Comparison of ENCODE assay signal across 11 cellular contexts in genomic region chr15:40155270-40155910, GRCh38. TPM values are rescaled to one million over a fixed set of nuclear protein-coding genes. Genes with fewer than 3 reads are reported as not detected.
A peak's percentile ranks its signal among the peaks of the same experiment; 100 is the strongest.
DNase-seq lines count a peak whose midpoint lies in the region; ATAC-seq and TF ChIP-seq lines count a peak whose summit lies in the region.
"Had no signal": no experiment of that assay in that cellular context is flagged by ENCODE, and none has a peak within 500 bp of the region (broad histone marks: within the 10 kb centered on the region; RNA-seq: fewer than 3 reads in every experiment).

No MANE protein-coding gene starts in this region.

- no peaks in the 10 kb centered on the region for H3K9me3 Mint-ChIP-seq in activated CD8-positive, alpha-beta memory T cell treated with anti-CD3 and anti-CD28 coated beads, Interleukin-2, amount 10 ng/mL, durations not matched to agents 7 days and 5 days (ENCODE audit: low read depth)
- H3K9me3 Mint-ChIP-seq in glutamatergic neuron (ENCODE audit: unreplicated experiment): no peaks in the 10 kb centered on the region

- H3K27me3 Mint-ChIP-seq in activated CD8-positive, alpha-beta memory T cell treated with anti-CD3 and anti-CD28 coated beads, Interleukin-2, amount 10 ng/mL, durations not matched to agents 7 days and 5 days: peaks cover 9% of the 10 kb centered on the region
- peaks cover 7% of the 10 kb centered on the region for H3K27me3 Mint-ChIP-seq in glutamatergic neuron (ENCODE audit: unreplicated experiment)

- H3K36me3 Mint-ChIP-seq in activated CD8-positive, alpha-beta memory T cell treated with anti-CD3 and anti-CD28 coated beads, Interleukin-2, amount 10 ng/mL, durations not matched to agents 7 days and 5 days: no peaks in the 10 kb centered on the region
- H3K36me3 Mint-ChIP-seq in glutamatergic neuron (ENCODE audit: unreplicated experiment): no peaks in the 10 kb centered on the region

- H3K4me1 Mint-ChIP-seq in activated CD8-positive, alpha-beta memory T cell treated with anti-CD3 and anti-CD28 coated beads, Interleukin-2, amount 10 ng/mL, durations not matched to agents 7 days and 5 days: no peaks in the 10 kb centered on the region
- peaks cover 10% of the 10 kb centered on the region for H3K4me1 Mint-ChIP-seq in glutamatergic neuron (ENCODE audit: low read depth, unreplicated experiment)

- H3K27ac Mint-ChIP-seq in activated CD8-positive, alpha-beta memory T cell treated with anti-CD3 and anti-CD28 coated beads, Interleukin-2, amount 10 ng/mL, durations not matched to agents 7 days and 5 days: no peak overlapping the region
- H3K27ac Mint-ChIP-seq in glutamatergic neuron (ENCODE audit: unreplicated experiment): no peak overlapping the region

- ATAC-seq in activated CD8-positive, alpha-beta memory T cell treated with anti-CD3 and anti-CD28 coated beads, Interleukin-2, amount 10 ng/mL, durations not matched to agents 7 days and 5 days: no peak
- peak; percentile 84 for ATAC-seq in upper lobe of right lung

- no peak overlapping the region for H3K4me3 ChIP-seq in upper lobe of right lung

- no peak for TF ChIP-seq CTCF in upper lobe of right lung (IDR thresholded peaks at IDR 0.05)
- no peak for TF ChIP-seq CTCF in glutamatergic neuron (IDR thresholded peaks at IDR 0.05; ENCODE audit: partially characterized antibody, unreplicated experiment)

- CTCF ChIA-PET in activated CD8-positive, alpha-beta memory T cell treated with anti-CD3 and anti-CD28 coated beads, Interleukin-2, amount 10 ng/mL, durations not matched to agents 7 days and 5 days (lab: Charles Lee): interaction anchor here (1.2 kb wide), 1 partner anchor 120 kb away, joined by 5 read pairs; no protein-coding TSS in a partner anchor

- H3K4me1 ChIP-seq in upper lobe of right lung: peaks cover 5% of the 10 kb centered on the region

- intact Hi-C loops in upper lobe of right lung (cut with DNase I): no loop called here

- H3K4me3 Mint-ChIP-seq in activated CD8-positive, alpha-beta memory T cell treated with anti-CD3 and anti-CD28 coated beads, Interleukin-2, amount 10 ng/mL, durations not matched to agents 7 days and 5 days: no peak overlapping the region
- no peak overlapping the region for H3K4me3 Mint-ChIP-seq in glutamatergic neuron (ENCODE audit: unreplicated experiment)

- H3K9me3 ChIP-seq in upper lobe of right lung: no peaks in the 10 kb centered on the region

- no peaks in the 10 kb centered on the region for H3K36me3 ChIP-seq in upper lobe of right lung

- DNase-seq in activated CD8-positive, alpha-beta memory T cell treated with anti-CD3 and anti-CD28 coated beads, Interleukin-2, amount 10 ng/mL, durations not matched to agents 7 days and 5 days: peak; percentile 31
- no peak for DNase-seq in activated CD8-positive, alpha-beta memory T cell treated with anti-CD3 and anti-CD28 coated beads, Interleukin-2, amount 50 U/mL, for 4 hours
- DNase-seq in NCI-H748 treated with DMSO at 0.1 percent for 48 hours (lab: John Stamatoyannopoulos, UW): peak; percentile 77
- peak; percentile 80 for DNase-seq in iPS-NIHi7 (ENCODE audit: extremely low spot score)
- DNase-seq in upper lobe of right lung: peak; percentile 69
- no peak for DNase-seq in AG08395 (ENCODE audit: low spot score)
- DNase-seq in ecto neural progenitor cell (ENCODE audit: low spot score): no peak
- no peak for DNase-seq in glutamatergic neuron
- DNase-seq: ACHN; Karpas-422; stimulated activated CD4-positive, alpha-beta T cell treated with anti-CD3 and anti-CD28 coated beads, Interleukin-15, amount 100 ng/mL, for 24 hours had no signal

- H3K27ac ChIP-seq in upper lobe of right lung: no peak overlapping the region

- no peaks in the 10 kb centered on the region for H3K27me3 ChIP-seq in upper lobe of right lung

RNA-seq across cellular contexts. Expression of gene BUB1B, which starts 5.5 kb away (rescaled TPM):
- 100 to 1,000 TPM in 1 of 2 experiments, 10 to 100 TPM in 1; 89.5 to 107 TPM for total RNA-seq in activated CD8-positive, alpha-beta memory T cell treated with anti-CD3 and anti-CD28 coated beads, Interleukin-2, amount 10 ng/mL, durations not matched to agents 7 days and 5 days
- total RNA-seq in upper lobe of right lung (1.8 TPM), glutamatergic neuron (ENCODE audit: unreplicated experiment) (16.5 TPM)

RNA-seq across cellular contexts. Expression of gene BMF, which starts 46.7 kb away (rescaled TPM):
- total RNA-seq in activated CD8-positive, alpha-beta memory T cell treated with anti-CD3 and anti-CD28 coated beads, Interleukin-2, amount 10 ng/mL, durations not matched to agents 7 days and 5 days: 10 to 100 TPM in 1 of 2 experiments, 1 to 10 TPM in 1; 3.6 to 13.0 TPM
- 15.4 TPM for total RNA-seq in upper lobe of right lung
- total RNA-seq in glutamatergic neuron (ENCODE audit: unreplicated experiment): 11.3 TPM

Comparison
In these comparisons a context has a peak if more than half of its experiments do, and no peak if none do; other contexts are left out.
1. DNase-seq: peak in activated CD8-positive, alpha-beta memory T cell treated with anti-CD3 and anti-CD28 coated beads, Interleukin-2, amount 10 ng/mL, durations not matched to agents 7 days and 5 days (single experiment), NCI-H748 treated with DMSO at 0.1 percent for 48 hours (single experiment), iPS-NIHi7 (single experiment) and upper lobe of right lung (single experiment); none in activated CD8-positive, alpha-beta memory T cell treated with anti-CD3 and anti-CD28 coated beads, Interleukin-2, amount 50 U/mL, for 4 hours (single experiment), AG08395 (single experiment), ecto neural progenitor cell (single experiment) and glutamatergic neuron (single experiment).